In genomic region chr10:129836253-129836652, GRCh38 we compare ENCODE assay signal across 27 cellular contexts.
DNase-seq lines count a peak whose midpoint lies in the region; TF ChIP-seq lines count a peak whose summit lies in the region.
"Had no signal": no experiment of that assay in that cellular context is flagged by ENCODE, and none has a peak within 500 bp of the region (broad histone marks: within the 10 kb centered on the region; RNA-seq: fewer than 3 reads in every experiment).

No MANE protein-coding gene starts in this region.

- DNase-seq in coronary artery (ENCODE audit: low spot score) (peak; percentile 65), NCI-H774 (lab: John Stamatoyannopoulos, UW) (no peak)
- DNase-seq: 8988T; ACHN; AML-193; BE2C; C1 segment of cervical spinal cord; Caco-2; Calu3; CD4-positive, alpha-beta memory T cell; CD4-positive, alpha-beta T cell; CD4-positive, CD25-positive, alpha-beta regulatory T cell; CD8-positive, alpha-beta memory T cell; CD8-positive, alpha-beta T cell; COR-L47; DMS 273 treated with DMSO at 0.1 percent for 48 hours; DMS153; DMS53; DMS79; DMS79 treated with DMSO at 0.1 percent for 48 hours; DND-41; EL had no signal

- no peak overlapping the region for H3K4me3 ChIP-seq in coronary artery
- H3K4me3 ChIP-seq: A549; BLaER1; BLaER1 treated with 17β-estradiol and CSF1 and Interleukin-3, amounts not matched to agents 10 nM and 100 nM had no signal

- TF ChIP-seq CTCF in coronary artery (IDR thresholded peaks at IDR 0.05), result no peak

- H3K27ac ChIP-seq in coronary artery, result no peak overlapping the region
- H3K27ac ChIP-seq: 22Rv1; A549; BLaER1; BLaER1 treated with 17β-estradiol and CSF1 and Interleukin-3, amounts not matched to agents 10 nM and 100 nM; C4-2B had no signal
